ENCODE assay signal across 23 cellular contexts in the genomic region with DNA sequence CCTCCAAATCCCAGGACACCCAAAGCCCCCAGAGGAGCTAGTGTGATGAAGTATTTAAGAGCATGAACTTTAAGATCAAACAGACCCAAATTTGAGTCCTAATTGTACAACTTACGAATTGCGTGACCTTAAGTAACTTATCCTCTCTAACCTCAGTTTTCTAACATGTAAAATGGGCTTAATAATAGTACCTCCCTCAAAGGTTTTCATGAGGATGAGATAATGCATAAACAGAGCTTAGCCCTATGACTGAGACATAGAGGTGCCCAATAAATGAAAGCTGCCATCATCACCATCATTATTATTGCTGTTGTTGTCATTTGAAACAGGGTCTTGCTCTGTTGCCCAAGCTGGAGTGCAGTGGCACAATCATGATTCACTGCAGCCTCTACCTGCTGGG. TPM values are rescaled to one million over a fixed set of nuclear protein-coding genes. Genes with fewer than 3 reads are reported as not detected.
A peak's percentile ranks its signal among the peaks of the same experiment; 100 is the strongest.
DNase-seq lines count a peak whose midpoint lies in the region; ATAC-seq, FAIRE-seq and TF ChIP-seq lines count a peak whose summit lies in the region.
"Had no signal": no experiment of that assay in that cellular context is flagged by ENCODE, and none has a peak within 500 bp of the region (broad histone marks: within the 10 kb centered on the region; RNA-seq: fewer than 3 reads in every experiment).

No MANE protein-coding gene starts in this region.

- no peak for TF ChIP-seq EP300 in HepG2 (IDR thresholded peaks at IDR 0.05; ENCODE audit: low read depth in 2 of 2, low read length in 2 of 2)
- no peak for TF ChIP-seq EP300 in HepG2 (CRISPR knock-in tag; IDR thresholded peaks at IDR 0.05; ENCODE audit: borderline replicate concordance)

- POLR2A ChIA-PET in HepG2 (lab: Yijun Ruan, JAX), result no interaction called here

- peaks cover 6 to 82% of the 10 kb centered on the region in 2 experiments for H3K27me3 ChIP-seq in HepG2 (ENCODE audit: control insufficient read depth in 1 of 2, insufficient read depth in 2 of 2, low read length in 2 of 2)
- no peaks in the 10 kb centered on the region for H3K27me3 ChIP-seq in right lobe of liver
- H3K27me3 ChIP-seq in neuronal stem cell (ENCODE audit: control insufficient read depth in 3 of 3, insufficient read depth in 3 of 3, low read depth in 1 of 3, low read length in 3 of 3), result peaks cover 0 to 90% (median 26%) of the 10 kb centered on the region in 3 experiments
- H3K27me3 ChIP-seq: BLaER1 had no signal

- TF ChIP-seq CTCF in HepG2 (CRISPR knock-in tag; IDR thresholded peaks at IDR 0.05) (no peak), right lobe of liver (IDR thresholded peaks at IDR 0.05) (no peak)

- no peaks in the 10 kb centered on the region for H3K79me2 ChIP-seq in HepG2 (ENCODE audit: insufficient read depth, low read length)

- TF ChIP-seq POLR2A in HepG2 (IDR thresholded peaks at IDR 0.05; ENCODE audit: insufficient read depth in 1 of 2, low read depth in 2 of 2, low read length in 2 of 2) (no peak), right lobe of liver (IDR thresholded peaks at IDR 0.05) (no peak)

- no peak overlapping the region for H4K91ac ChIP-seq in neuronal stem cell (ENCODE audit: low read depth, low read length, poor library complexity)

- no TSS peak for BruUV-seq in HepG2 (replicated peaks; lab: Mats Ljungman, UMichigan)

- H2BK120ac ChIP-seq in neuronal stem cell (ENCODE audit: low read depth, low read length), result no peak overlapping the region

- DNase-seq in HepG2 (ENCODE audit: low spot score) (no peak), right lobe of liver (no peak), neuronal stem cell (ENCODE audit: low spot score) (no peak), C1 segment of cervical spinal cord (lab: John Stamatoyannopoulos, UW) (no peak), NCI-H446 (lab: John Stamatoyannopoulos, UW) (no peak)
- DNase-seq: 8988T; ACHN; BE2C; Caco-2; Calu3; CD4-positive, alpha-beta T cell; CD8-positive, alpha-beta T cell; DMS79 treated with DMSO at 0.1 percent for 48 hours; GF-D8 had no signal

- H2BK15ac ChIP-seq in neuronal stem cell (ENCODE audit: low read length), result no peak overlapping the region

- no peaks in the 10 kb centered on the region for H4K20me1 ChIP-seq in HepG2 (ENCODE audit: insufficient read depth, low read length)
- H4K20me1 ChIP-seq: BLaER1 had no signal

- H3K23ac ChIP-seq in neuronal stem cell (ENCODE audit: low read depth, low read length, poor library complexity), result no peak overlapping the region

- CTCF ChIA-PET in HepG2 (lab: Yijun Ruan, JAX; ENCODE audit: low intra/inter-chr PET ratio, low total read pairs), result no interaction called here

- H3K79me1 ChIP-seq in neuronal stem cell (ENCODE audit: low read depth, low read length), result no peaks in the 10 kb centered on the region

- 56% methylated on average over 2 of the region's 2 CpGs for WGBS in HepG2 (ENCODE audit: low lambda C conversion rate)
- 72% methylated on average over 2 of the region's 2 CpGs for WGBS in right lobe of liver (ENCODE audit: insufficient coverage, low coverage, low lambda C conversion rate, missing lambda C conversion rate)
- WGBS in neuronal stem cell (ENCODE audit: extremely low coverage in 2 of 2, insufficient read length in 2 of 2, insufficient replicate concordance in 1 of 2), 2 donors, result no CpG with 5 or more reads among the region's 2 CpGs

- in situ Hi-C loops in HepG2 (cut with HindIII; ENCODE audit: extremely low pct_ligation_motif_present, low pct_unique_long_range_greater_than_20kb), result no loop called here

- ATAC-seq in HepG2, result no peak
- ATAC-seq in right lobe of liver, result no peak
- ATAC-seq: CD8-positive, alpha-beta T cell had no signal

- FAIRE-seq in HepG2 (lab: Jason Lieb, UNC), result no peak
- FAIRE-seq: A204.1, D721Med, G401.6, GM12891, GM19239 had no signal

- no peak overlapping the region for H3K4me3 ChIP-seq in HepG2 (replicated peaks in 1 of 3; ENCODE audit: insufficient read depth in 1 of 3, low read depth in 2 of 3, low read length in 3 of 3)
- H3K4me3 ChIP-seq in right lobe of liver, result no peak overlapping the region
- H3K4me3 ChIP-seq in neuronal stem cell (ENCODE audit: low read length in 2 of 2), result no peak overlapping the region
- H3K4me3 ChIP-seq: BLaER1 had no signal

- intact Hi-C loops in HepG2 (cut with micrococcal nuclease; ENCODE audit: unreplicated experiment) (no loop called here), right lobe of liver (cut with DNase I) (no loop called here)

- H3K27ac ChIP-seq in HepG2 (ENCODE audit: extremely low read length, insufficient read depth, low read length), result no peak overlapping the region
- H3K27ac ChIP-seq in right lobe of liver, result no peak overlapping the region
- no peak overlapping the region for H3K27ac ChIP-seq in neuronal stem cell (replicated peaks; ENCODE audit: low read length)
- H3K27ac ChIP-seq: BLaER1, C4-2B had no signal

- H3K9me3 ChIP-seq in HepG2 (ENCODE audit: low read length) (no peaks in the 10 kb centered on the region), right lobe of liver (no peaks in the 10 kb centered on the region), neuronal stem cell (replicated peaks in 1 of 2; ENCODE audit: control insufficient read depth in 2 of 2, insufficient read depth in 1 of 2, low read depth in 1 of 2, low read length in 2 of 2) (no peaks in the 10 kb centered on the region)
- H3K9me3 ChIP-seq: BE2C, BLaER1, Caco-2 had no signal

- H3K14ac ChIP-seq in neuronal stem cell (ENCODE audit: low read length), result no peak overlapping the region

- H4K8ac ChIP-seq in neuronal stem cell (ENCODE audit: low read depth, low read length), result no peak overlapping the region

- H3K36me3 ChIP-seq in HepG2 (replicated peaks in 1 of 2; ENCODE audit: control insufficient read depth in 1 of 2, insufficient read depth in 2 of 2, low read length in 2 of 2), result no peaks in the 10 kb centered on the region
- H3K36me3 ChIP-seq in right lobe of liver, result no peaks in the 10 kb centered on the region
- no peaks in the 10 kb centered on the region for H3K36me3 ChIP-seq in neuronal stem cell (replicated peaks in 1 of 2; ENCODE audit: control insufficient read depth in 2 of 2, insufficient read depth in 2 of 2, low read length in 2 of 2)
- H3K36me3 ChIP-seq: BE2C, BLaER1 had no signal

- no peak overlapping the region for H2BK12ac ChIP-seq in neuronal stem cell (ENCODE audit: low read length)

- H2AFZ ChIP-seq in HepG2 (ENCODE audit: low read length), result no peak overlapping the region
- H2AFZ ChIP-seq in neuronal stem cell (ENCODE audit: low read length), result no peak overlapping the region

- H2BK5ac ChIP-seq in neuronal stem cell (ENCODE audit: low read length), result peak overlapping the region; percentile 41

- TF ChIP-seq RAD21 in HepG2 (CRISPR knock-in tag; IDR thresholded peaks at IDR 0.05), result no peak

- H3K18ac ChIP-seq in neuronal stem cell (ENCODE audit: low read length), result peak overlapping the region; percentile 16

- H3K4me1 ChIP-seq in HepG2 (ENCODE audit: insufficient read depth, low read length) (peaks cover 17% of the 10 kb centered on the region), right lobe of liver (peaks cover 0 to 5% (median 0%) of the 10 kb centered on the region in 4 donors), neuronal stem cell (ENCODE audit: control insufficient read depth in 2 of 2, insufficient read depth in 1 of 2, low read depth in 1 of 2, low read length in 2 of 2) (peaks cover 0 to 3% of the 10 kb centered on the region in 2 donors)
- H3K4me1 ChIP-seq: BE2C had no signal

- H3K9ac ChIP-seq in HepG2 (ENCODE audit: insufficient read depth, low read depth, low read length) (no peak overlapping the region), neuronal stem cell (ENCODE audit: low read depth, low read length, poor library complexity) (no peak overlapping the region)
- H3K9ac ChIP-seq: BLaER1 had no signal

- no peak overlapping the region for H3K4me2 ChIP-seq in HepG2 (ENCODE audit: low read depth, low read length)
- no peak overlapping the region for H3K4me2 ChIP-seq in neuronal stem cell (ENCODE audit: insufficient read depth, low read length, poor library complexity, severe bottlenecking)
- H3K4me2 ChIP-seq: BLaER1 had no signal

- H2AK5ac ChIP-seq in neuronal stem cell (ENCODE audit: low read depth, low read length), result no peak overlapping the region

- H3K4ac ChIP-seq in neuronal stem cell (ENCODE audit: low read length), result no peak overlapping the region

RNA-seq across cellular contexts. Expression of gene SCN2B, which starts 9.2 kb away (rescaled TPM):
- total RNA-seq in HepG2 (2016; rRNA removed; fragmentation: Illumina TruSeq; extraction: Trizol) (0.02 TPM in 1 of 2 replicates, not detected in the other), right lobe of liver (not detected)
- total RNA-seq in HepG2 (2016; cell fraction: cytosol; rRNA removed; fragmentation: Illumina TruSeq; extraction: Trizol; ENCODE audit: low read depth), result not detected in 2 replicates
- 0.02 TPM in 1 of 2 replicates, not detected in the other for total RNA-seq in HepG2 (2016; cell fraction: insoluble cytoplasmic fraction; rRNA removed; fragmentation: Illumina TruSeq; extraction: Trizol)
- total RNA-seq in HepG2 (2016; cell fraction: membrane; rRNA removed; fragmentation: Illumina TruSeq; extraction: Trizol), result not detected in 2 replicates
- total RNA-seq in HepG2 (2016; cell fraction: nucleus; rRNA removed; fragmentation: Illumina TruSeq; extraction: Trizol), result not detected in 2 replicates
- 0.01 TPM in 2 replicates for polyA plus RNA-seq in HepG2 (2011; rRNA removed)
- polyA plus RNA-seq in HepG2 (2011; cell fraction: cytosol; rRNA removed), result 0.01 and 0.03 TPM in 2 replicates
- 0.02 and 0.03 TPM in 2 replicates for polyA plus RNA-seq in HepG2 (2011; cell fraction: nucleus; rRNA removed)
- polyA plus RNA-seq in HepG2 (2012), result 0.03 TPM in 1 of 2 replicates, not detected in the other
- not detected in 2 replicates for polyA plus RNA-seq in HepG2 (2016; cell fraction: cytosol; fragmentation: Illumina TruSeq; extraction: Trizol; ENCODE audit: low read depth)
- 0.03 TPM in 1 of 2 replicates, not detected in the other for polyA plus RNA-seq in HepG2 (2016; cell fraction: insoluble cytoplasmic fraction; fragmentation: Illumina TruSeq; extraction: Trizol; ENCODE audit: low read depth)
- not detected in 2 replicates for polyA plus RNA-seq in HepG2 (2016; cell fraction: membrane; fragmentation: Illumina TruSeq; extraction: Trizol; ENCODE audit: low read depth)
- not detected in 2 replicates for polyA plus RNA-seq in HepG2 (2016; cell fraction: nucleus; fragmentation: Illumina TruSeq; extraction: Trizol; ENCODE audit: insufficient read depth, low read depth)
- polyA minus RNA-seq in HepG2 (2011; rRNA and poly(A)+ RNA removed; ENCODE audit: low replicate concordance), result not detected in 2 replicates
- polyA minus RNA-seq in HepG2 (2011; cell fraction: cytosol; rRNA and poly(A)+ RNA removed), result not detected in 2 replicates
- polyA minus RNA-seq in HepG2 (2011; cell fraction: nucleus; rRNA and poly(A)+ RNA removed), result not detected in 2 replicates
- 0.14 TPM for polyA plus RNA-seq in neuronal stem cell (2013, experiment 1 of 2)
- 0.14 TPM for polyA plus RNA-seq in neuronal stem cell (2013, experiment 2 of 2)
- total RNA-seq: A673; Caco-2; Calu3; CD4-positive, alpha-beta T cell; CD8-positive, alpha-beta T cell had no signal

RNA-seq across cellular contexts. Expression of gene SCN4B, which starts 14.6 kb away (rescaled TPM):
- total RNA-seq in HepG2 (2016; rRNA removed; fragmentation: Illumina TruSeq; extraction: Trizol) (0.04 TPM in 1 of 2 replicates, not detected in the other), right lobe of liver (under 1 TPM; 0.11 to 0.30 (median 0.23) TPM)
- not detected in 2 replicates for total RNA-seq in HepG2 (2016; cell fraction: cytosol; rRNA removed; fragmentation: Illumina TruSeq; extraction: Trizol; ENCODE audit: low read depth)
- total RNA-seq in HepG2 (2016; cell fraction: insoluble cytoplasmic fraction; rRNA removed; fragmentation: Illumina TruSeq; extraction: Trizol), result 0.19 TPM in 1 of 2 replicates, not detected in the other
- 0.03 TPM in 1 of 2 replicates, not detected in the other for total RNA-seq in HepG2 (2016; cell fraction: membrane; rRNA removed; fragmentation: Illumina TruSeq; extraction: Trizol)
- total RNA-seq in HepG2 (2016; cell fraction: nucleus; rRNA removed; fragmentation: Illumina TruSeq; extraction: Trizol), result not detected in 2 replicates
- 0.29 and 0.38 TPM in 2 replicates for polyA plus RNA-seq in HepG2 (2011; rRNA removed)
- polyA plus RNA-seq in HepG2 (2011; cell fraction: cytosol; rRNA removed), result 0.13 and 0.19 TPM in 2 replicates
- 0.64 and 0.72 TPM in 2 replicates for polyA plus RNA-seq in HepG2 (2011; cell fraction: nucleus; rRNA removed)
- polyA plus RNA-seq in HepG2 (2012), result 0.07 TPM in 2 replicates
- not detected in 2 replicates for polyA plus RNA-seq in HepG2 (2016; cell fraction: cytosol; fragmentation: Illumina TruSeq; extraction: Trizol; ENCODE audit: low read depth)
- polyA plus RNA-seq in HepG2 (2016; cell fraction: insoluble cytoplasmic fraction; fragmentation: Illumina TruSeq; extraction: Trizol; ENCODE audit: low read depth), result 0.20 TPM in 1 of 2 replicates, not detected in the other
- polyA plus RNA-seq in HepG2 (2016; cell fraction: membrane; fragmentation: Illumina TruSeq; extraction: Trizol; ENCODE audit: low read depth), result 0.16 TPM in 1 of 2 replicates, not detected in the other
- 0.17 and 0.42 TPM in 2 replicates for polyA plus RNA-seq in HepG2 (2016; cell fraction: nucleus; fragmentation: Illumina TruSeq; extraction: Trizol; ENCODE audit: insufficient read depth, low read depth)
- 0.18 TPM in 1 of 2 replicates, not detected in the other for polyA minus RNA-seq in HepG2 (2011; rRNA and poly(A)+ RNA removed; ENCODE audit: low replicate concordance)
- polyA minus RNA-seq in HepG2 (2011; cell fraction: cytosol; rRNA and poly(A)+ RNA removed), result not detected in 2 replicates
- 0.39 and 0.75 TPM in 2 replicates for polyA minus RNA-seq in HepG2 (2011; cell fraction: nucleus; rRNA and poly(A)+ RNA removed)
- polyA plus RNA-seq in neuronal stem cell (2013, experiment 1 of 2), result 1.0 TPM
- polyA plus RNA-seq in neuronal stem cell (2013, experiment 2 of 2), result 0.97 TPM
- total RNA-seq: Calu3; CD4-positive, alpha-beta T cell; CD8-positive, alpha-beta T cell had no signal

RNA-seq across cellular contexts. Expression of gene JAML, which starts 57.6 kb away (rescaled TPM):
- total RNA-seq in HepG2 (2016; rRNA removed; fragmentation: Illumina TruSeq; extraction: Trizol), result 3.3 and 3.8 TPM in 2 replicates
- total RNA-seq in HepG2 (2016; cell fraction: cytosol; rRNA removed; fragmentation: Illumina TruSeq; extraction: Trizol; ENCODE audit: low read depth), result 0.71 and 0.97 TPM in 2 replicates
- total RNA-seq in HepG2 (2016; cell fraction: insoluble cytoplasmic fraction; rRNA removed; fragmentation: Illumina TruSeq; extraction: Trizol), result 3.7 and 4.6 TPM in 2 replicates
- 1.8 and 1.9 TPM in 2 replicates for total RNA-seq in HepG2 (2016; cell fraction: membrane; rRNA removed; fragmentation: Illumina TruSeq; extraction: Trizol)
- 3.5 and 4.0 TPM in 2 replicates for total RNA-seq in HepG2 (2016; cell fraction: nucleus; rRNA removed; fragmentation: Illumina TruSeq; extraction: Trizol)
- 2.0 and 2.8 TPM in 2 replicates for polyA plus RNA-seq in HepG2 (2011; rRNA removed)
- 0.91 and 1.1 TPM in 2 replicates for polyA plus RNA-seq in HepG2 (2011; cell fraction: cytosol; rRNA removed)
- polyA plus RNA-seq in HepG2 (2011; cell fraction: nucleus; rRNA removed), result 8.0 and 9.7 TPM in 2 replicates
- polyA plus RNA-seq in HepG2 (2012), result 9.8 and 22.2 TPM in 2 replicates
- 0.93 and 0.95 TPM in 2 replicates for polyA plus RNA-seq in HepG2 (2016; cell fraction: cytosol; fragmentation: Illumina TruSeq; extraction: Trizol; ENCODE audit: low read depth)
- 2.7 and 4.1 TPM in 2 replicates for polyA plus RNA-seq in HepG2 (2016; cell fraction: insoluble cytoplasmic fraction; fragmentation: Illumina TruSeq; extraction: Trizol; ENCODE audit: low read depth)
- 1.4 and 1.7 TPM in 2 replicates for polyA plus RNA-seq in HepG2 (2016; cell fraction: membrane; fragmentation: Illumina TruSeq; extraction: Trizol; ENCODE audit: low read depth)
- polyA plus RNA-seq in HepG2 (2016; cell fraction: nucleus; fragmentation: Illumina TruSeq; extraction: Trizol; ENCODE audit: insufficient read depth, low read depth), result 5.7 and 5.9 TPM in 2 replicates
- 1.7 TPM in 1 of 2 replicates, not detected in the other for polyA minus RNA-seq in HepG2 (2011; rRNA and poly(A)+ RNA removed; ENCODE audit: low replicate concordance)
- polyA minus RNA-seq in HepG2 (2011; cell fraction: cytosol; rRNA and poly(A)+ RNA removed), result 0.44 and 0.59 TPM in 2 replicates
- polyA minus RNA-seq in HepG2 (2011; cell fraction: nucleus; rRNA and poly(A)+ RNA removed), result 6.0 and 6.1 TPM in 2 replicates
- total RNA-seq in right lobe of liver, result 1 to 10 TPM; 1.5 to 9.1 (median 3.2) TPM
- 0.03 TPM for polyA plus RNA-seq in neuronal stem cell (2013, experiment 1 of 2)
- polyA plus RNA-seq in neuronal stem cell (2013, experiment 2 of 2), result not detected
- total RNA-seq: A673, Calu3 had no signal
- polyA plus RNA-seq: AG04450 had no signal
